Comparison of ENCODE assay signal across 8 cellular contexts in genomic region chr17:59105852-59106462, GRCh38. TPM values are rescaled to one million over a fixed set of nuclear protein-coding genes. Genes with fewer than 3 reads are reported as not detected.
DNase-seq lines count a peak whose midpoint lies in the region; ATAC-seq, FAIRE-seq and TF ChIP-seq lines count a peak whose summit lies in the region.

No MANE protein-coding gene starts in this region.

- CTCF ChIA-PET in CD4-positive, alpha-beta T cell (lab: Charles Lee): interaction anchor here (1.0 kb wide), 2 partner anchors 48 to 514 kb away, joined by 3 read pairs; partner anchors contain the start of gene CLTC

- peak overlapping the region; percentile 91 for H3K27ac ChIP-seq in CD4-positive, alpha-beta T cell (ENCODE audit: low read depth, low read length)
- H3K27ac ChIP-seq in HUES64 (ENCODE audit: low read depth, low read length): peak overlapping the region; percentile 95
- peak overlapping the region; percentile 63 for H3K27ac ChIP-seq in SK-N-MC
- H3K27ac ChIP-seq in pancreas: peak overlapping the region; percentile 74 to 91 (median 86)
- H3K27ac ChIP-seq in tibial artery: peak overlapping the region; percentile 93 to 94

- H3K4me3 Mint-ChIP-seq in CD4-positive, alpha-beta T cell: peak overlapping the region; percentile 93
- peak overlapping the region; percentile 97 for H3K4me3 Mint-ChIP-seq in activated naive CD8-positive, alpha-beta T cell

- H3K4me1 ChIP-seq in HUES64 (ENCODE audit: insufficient read depth, low read length): peaks cover 7% of the 10 kb centered on the region; the same call in 1 of the 2 replicates
- peaks cover 3 to 15% (median 13%) of the 10 kb centered on the region in 3 donors for H3K4me1 ChIP-seq in pancreas
- H3K4me1 ChIP-seq in tibial artery: peaks cover 0 to 38% (median 22%) of the 10 kb centered on the region in 4 donors

- H3K9me3 ChIP-seq in CD4-positive, alpha-beta T cell (ENCODE audit: control insufficient read depth, low read length): no peaks in the 10 kb centered on the region
- H3K9me3 ChIP-seq in HUES64 (ENCODE audit: insufficient read depth, low read depth, low read length): no peaks in the 10 kb centered on the region
- no peaks in the 10 kb centered on the region for H3K9me3 ChIP-seq in SK-N-MC (ENCODE audit: low read depth, low read length)
- H3K9me3 ChIP-seq in pancreas: no peaks in the 10 kb centered on the region
- no peaks in the 10 kb centered on the region for H3K9me3 ChIP-seq in tibial artery

- H3K27me3 Mint-ChIP-seq in CD4-positive, alpha-beta T cell: no peaks in the 10 kb centered on the region
- no peaks in the 10 kb centered on the region for H3K27me3 Mint-ChIP-seq in activated naive CD8-positive, alpha-beta T cell

- intact Hi-C loops in CD4-positive, alpha-beta T cell (cut with DNase I, micrococcal nuclease): loop anchor here (2.0 to 10.0 kb wide), 14 partner anchors 49 to 1491 kb away; partner anchors contain the start of genes MKS1 (in 1 of the 2), PRR11 (in 1 of the 2), RAD51C (in 1 of the 2) and RNFT1 (in 1 of the 2)
- intact Hi-C loops in Right ventricle myocardium inferior (cut with DNase I) (loop anchor here (10.0 kb wide), 2 partner anchors 49 to 591 kb away; partner anchors contain the start of genes MTMR4, PRR11 and SKA2), pancreas (cut with DNase I) (no loop called here), tibial artery (cut with DNase I; ENCODE audit: low total_unique reads) (loop anchor here (2.0 to 5.0 kb wide), 2 partner anchors 49 to 1024 kb away; partner anchors contain the start of genes DYNLL2, PRR11 and SKA2)

- POLR2A ChIA-PET in CD4-positive, alpha-beta T cell (lab: Charles Lee): interaction anchor here (0.6 to 2.8 kb wide), 20 partner anchors 11 to 859 kb away, joined by 3 to 47 read pairs (median 5); partner anchors contain the start of genes CLTC, DHX40, GDPD1 and MTMR4

- no peak for FAIRE-seq in pancreas (lab: Jason Lieb, UNC)

- peak; percentile 59 to 77 (median 72) for DNase-seq in CD4-positive, alpha-beta T cell
- no peak for DNase-seq in SK-N-MC (ENCODE audit: low read depth, low spot score)
- DNase-seq in Right ventricle myocardium inferior (ENCODE audit: missing footprints): peak; percentile 76
- peak; percentile 52 to 78 (median 71) for DNase-seq in pancreas
- peak; percentile 50 to 79 for DNase-seq in tibial artery

- H3K27me3 ChIP-seq in CD4-positive, alpha-beta T cell (ENCODE audit: control insufficient read depth, insufficient read depth, low read length): no peaks in the 10 kb centered on the region
- H3K27me3 ChIP-seq in HUES64 (ENCODE audit: insufficient read depth, low read length): no peaks in the 10 kb centered on the region
- no peaks in the 10 kb centered on the region for H3K27me3 ChIP-seq in pancreas
- no peaks in the 10 kb centered on the region for H3K27me3 ChIP-seq in tibial artery

- under 1% methylated on average over 18 of the region's 18 CpGs for WGBS in HUES64
- WGBS in pancreas, 2 donors: 0% methylated on average over 18 of the region's 18 CpGs

- H3K36me3 Mint-ChIP-seq in CD4-positive, alpha-beta T cell (ENCODE audit: low read depth): peaks cover 30% of the 10 kb centered on the region
- no peaks in the 10 kb centered on the region for H3K36me3 Mint-ChIP-seq in activated naive CD8-positive, alpha-beta T cell

- TF ChIP-seq CTCF in CD4-positive, alpha-beta T cell (IDR thresholded peaks at IDR 0.05): no peak
- no peak for TF ChIP-seq CTCF in pancreas (IDR thresholded peaks at IDR 0.05)
- TF ChIP-seq CTCF in tibial artery (IDR thresholded peaks at IDR 0.05): no peak

- peak overlapping the region; percentile 93 for H3K9ac ChIP-seq in HUES64 (ENCODE audit: low read depth, low read length)
- H3K9ac ChIP-seq in SK-N-MC (ENCODE audit: insufficient read length): peak overlapping the region; percentile 94

- no peaks in the 10 kb centered on the region for H3K9me3 Mint-ChIP-seq in CD4-positive, alpha-beta T cell
- no peaks in the 10 kb centered on the region for H3K9me3 Mint-ChIP-seq in activated naive CD8-positive, alpha-beta T cell (ENCODE audit: low read depth)

- peak; percentile 60 for ATAC-seq in CD4-positive, alpha-beta T cell (ENCODE audit: poor library complexity)
- ATAC-seq in GM21447 (IDR thresholded peaks at IDR 0.05; ENCODE audit: unreplicated experiment): peak; percentile 31
- peak; percentile 57 for ATAC-seq in Right ventricle myocardium inferior
- peak; percentile 27 to 65 (median 47) for ATAC-seq in pancreas

- H3K36me3 ChIP-seq in HUES64 (ENCODE audit: insufficient read depth, low read length) (peaks cover 33% of the 10 kb centered on the region), SK-N-MC (ENCODE audit: insufficient read depth, low read length) (peaks cover 25% of the 10 kb centered on the region), pancreas (no peaks in the 10 kb centered on the region), tibial artery (peaks cover 0 to 8% (median 0%) of the 10 kb centered on the region in 3 donors)

- peak overlapping the region; percentile 88 for H3K27ac Mint-ChIP-seq in CD4-positive, alpha-beta T cell
- H3K27ac Mint-ChIP-seq in activated naive CD8-positive, alpha-beta T cell: peak overlapping the region; percentile 88

- H3K4me3 ChIP-seq in HUES64 (ENCODE audit: low read length) (peak overlapping the region; percentile 100), SK-N-MC (peak overlapping the region; percentile 82), pancreas (peak overlapping the region; percentile 71 to 96 (median 84)), tibial artery (peak overlapping the region; percentile 74 to 90)

- H3K4me1 Mint-ChIP-seq in CD4-positive, alpha-beta T cell (ENCODE audit: low read depth): peaks cover 45% of the 10 kb centered on the region
- peaks cover 30% of the 10 kb centered on the region for H3K4me1 Mint-ChIP-seq in activated naive CD8-positive, alpha-beta T cell (ENCODE audit: low read depth)

RNA-seq across cellular contexts. Expression of gene TRIM37, which starts 0.7 kb away (rescaled TPM):
- 10 to 100 TPM; 16.8 to 18.0 TPM for total RNA-seq in CD4-positive, alpha-beta T cell
- polyA plus RNA-seq in HUES64 (2013, experiment 1 of 2): 41.4 TPM
- 47.0 TPM for polyA plus RNA-seq in HUES64 (2013, experiment 2 of 2)
- 20.2 TPM for total RNA-seq in Right ventricle myocardium inferior
- total RNA-seq in pancreas: 10 to 100 TPM in 2 of 6 donors, 1 to 10 TPM in 4; 4.2 to 11.6 (median 6.6) TPM
- 1 to 10 TPM; 3.9 to 7.8 TPM for polyA plus RNA-seq in pancreas

RNA-seq across cellular contexts. Expression of gene SKA2, which starts 49.0 kb away (rescaled TPM):
- 1 to 10 TPM; 5.2 to 7.7 TPM for total RNA-seq in CD4-positive, alpha-beta T cell
- polyA plus RNA-seq in HUES64 (2013, experiment 1 of 2): 69.9 TPM
- polyA plus RNA-seq in HUES64 (2013, experiment 2 of 2): 104 TPM
- total RNA-seq in Right ventricle myocardium inferior (32.7 TPM), pancreas (10 to 100 TPM in 4 of 6 donors, 1 to 10 TPM in 2; 7.6 to 15.7 (median 11.4) TPM)
- polyA plus RNA-seq in pancreas: 10 to 100 TPM; 15.4 to 19.5 TPM

RNA-seq across cellular contexts. Expression of gene PRR11, which starts 49.6 kb away (rescaled TPM):
- under 1 TPM; 0.69 to 0.92 TPM for total RNA-seq in CD4-positive, alpha-beta T cell
- polyA plus RNA-seq in HUES64 (2013, experiment 1 of 2): 37.0 TPM
- polyA plus RNA-seq in HUES64 (2013, experiment 2 of 2): 49.9 TPM
- total RNA-seq in Right ventricle myocardium inferior (1.5 TPM), pancreas (1 to 10 TPM in 2 of 6 donors, under 1 TPM in 4; 0.35 to 1.5 (median 0.81) TPM)
- under 1 TPM; 0.08 to 0.40 TPM for polyA plus RNA-seq in pancreas

Comparison
In these comparisons a context has a peak if more than half of its experiments do, and no peak if none do; other contexts are left out.
1. intact Hi-C loops: an anchor here in CD4-positive, alpha-beta T cell (2.0 to 10.0 kb wide), Right ventricle myocardium inferior (10.0 kb wide) and tibial artery (2.0 to 5.0 kb wide); none called in pancreas.